In genomic region chr19:38899447-38900219, GRCh38 we compare ENCODE assay signal across 8 cellular contexts. TPM values are rescaled to one million over a fixed set of nuclear protein-coding genes. Genes with fewer than 3 reads are reported as not detected.
DNase-seq lines count a peak whose midpoint lies in the region; TF ChIP-seq lines count a peak whose summit lies in the region.

TSS of gene NFKBIB (plus strand) at chr19:38899969. CDS start at chr19:38900033, 64 bp downstream.
TSS of gene SIRT2 (minus strand) at chr19:38899618. CDS start at chr19:38899521, 97 bp downstream.

- no peak for TF ChIP-seq CTCF in GM20000 (IDR thresholded peaks at IDR 0.05; ENCODE audit: extremely low read depth, missing control alignments)

- CTCF ChIA-PET in activated CD8-positive, alpha-beta memory T cell treated with anti-CD3 and anti-CD28 coated beads for 36 hours (lab: Charles Lee) = interaction anchor here (0.7 to 1.6 kb wide), 3 partner anchors 12 to 27 kb away, joined by 3 to 4 read pairs (median 3); no protein-coding TSS in a partner anchor

- H3K27me3 ChIP-seq in effector memory CD4-positive, alpha-beta T cell (replicated peaks; ENCODE audit: control insufficient read depth, insufficient read depth, low read length, poor library complexity, severe bottlenecking) = no peaks in the 10 kb centered on the region

- peaks cover 18% of the 10 kb centered on the region for H3K4me1 ChIP-seq in effector memory CD4-positive, alpha-beta T cell (ENCODE audit: control insufficient read depth, insufficient read depth, low read length, poor library complexity, severe bottlenecking)

- H3K36me3 ChIP-seq in effector memory CD4-positive, alpha-beta T cell (ENCODE audit: control insufficient read depth, insufficient read depth, low read length) = peaks cover 5% of the 10 kb centered on the region

- H3K27ac ChIP-seq in effector memory CD4-positive, alpha-beta T cell (ENCODE audit: insufficient read depth, low read length, poor library complexity, severe bottlenecking) = peak within 1 kb of the TSS; percentile 98

- H3K4me3 ChIP-seq in effector memory CD4-positive, alpha-beta T cell (ENCODE audit: insufficient read depth, low read depth, low read length, poor library complexity, severe bottlenecking) = peak within 1 kb of the TSS; percentile 79

- no peaks in the 10 kb centered on the region for H3K9me3 ChIP-seq in effector memory CD4-positive, alpha-beta T cell (ENCODE audit: control insufficient read depth, low read length)

- POLR2A ChIA-PET in activated CD8-positive, alpha-beta memory T cell treated with anti-CD3 and anti-CD28 coated beads for 36 hours (lab: Charles Lee) = interaction anchor here (0.6 kb wide), 2 partner anchors 35 to 230 kb away, joined by 3 to 6 read pairs; no protein-coding TSS in a partner anchor

- DNase-seq in CMK (ENCODE audit: low read depth) (peak; percentile 99), GM20000 (ENCODE audit: low spot score) (peak; percentile 98), HT-29 (ENCODE audit: low spot score) (peak; percentile 100), NOMO-1 (lab: John Stamatoyannopoulos, UW; ENCODE audit: unreplicated experiment in 2 of 2) (peak; percentile 99 to 100), lung microvascular endothelial cell (ENCODE audit: low read depth in 2 of 2) (peak; percentile 100)
- peak; percentile 99 to 100 (median 100) for DNase-seq in effector memory CD4-positive, alpha-beta T cell
- DNase-seq in stimulated activated CD4-positive, alpha-beta T cell treated with anti-CD3 and anti-CD28 coated beads, TNF-alpha, amount 100 ng/mL, for 48 hours (ENCODE audit: low read depth in 3 of 3) = peak; percentile 98 to 100 (median 99)

RNA-seq across cellular contexts. Expression of gene NFKBIB, which starts in this region (rescaled TPM):
- 101 and 106 TPM in 2 replicates for total RNA-seq in HT-29 (2014; rRNA removed; shearing (Covaris generic))
- total RNA-seq in activated CD8-positive, alpha-beta memory T cell treated with anti-CD3 and anti-CD28 coated beads for 36 hours = 100 to 1,000 TPM in 1 of 2 experiments, 10 to 100 TPM in 1; 99.9 to 103 TPM
- 7.6 and 11.3 TPM in 2 replicates for total RNA-seq in lung microvascular endothelial cell

RNA-seq across cellular contexts. Expression of gene SIRT2, which starts in this region (rescaled TPM):
- total RNA-seq in HT-29 (2014; rRNA removed; shearing (Covaris generic)) = 69.8 and 86.7 TPM in 2 replicates
- total RNA-seq in activated CD8-positive, alpha-beta memory T cell treated with anti-CD3 and anti-CD28 coated beads for 36 hours = 10 to 100 TPM; 28.3 to 30.4 TPM
- total RNA-seq in lung microvascular endothelial cell = 63.2 and 105 TPM in 2 replicates

Comparison
In these comparisons a context has a peak if more than half of its experiments do, and no peak if none do; other contexts are left out.
1. Peak in every context shown above with its lines: DNase-seq, H3K4me3 ChIP-seq and H3K27ac ChIP-seq.